ENCODE assay signal across 13 cellular contexts in the genomic region with DNA sequence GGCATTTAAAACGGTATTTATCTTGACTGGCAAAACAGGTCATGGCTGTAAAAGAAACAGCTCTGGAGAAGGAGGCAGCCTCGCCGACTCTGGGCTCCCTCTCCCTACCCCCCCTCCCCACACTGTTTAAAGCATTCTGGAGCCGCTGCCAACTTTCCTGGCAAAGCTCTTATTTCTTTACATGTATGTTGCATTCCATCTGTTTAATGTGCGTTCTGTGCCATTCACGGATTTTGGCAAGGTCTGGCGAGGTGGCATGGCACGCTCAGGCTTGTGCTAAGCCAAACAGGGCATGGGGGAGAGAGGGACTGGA. TPM values are rescaled to one million over a fixed set of nuclear protein-coding genes. Genes with fewer than 3 reads are reported as not detected.
DNase-seq lines count a peak whose midpoint lies in the region; ATAC-seq and TF ChIP-seq lines count a peak whose summit lies in the region.
"Had no signal": no experiment of that assay in that cellular context is flagged by ENCODE, and none has a peak within 500 bp of the region (broad histone marks: within the 10 kb centered on the region; RNA-seq: fewer than 3 reads in every experiment).

No MANE protein-coding gene starts in this region.

- H3K79me2 ChIP-seq in SK-N-SH (ENCODE audit: insufficient read depth): no peaks in the 10 kb centered on the region; the same call in 1 of the 2 replicates

- TF ChIP-seq EP300 in SK-N-SH (IDR thresholded peaks at IDR 0.05; ENCODE audit: borderline replicate concordance in 1 of 2, low read depth in 1 of 2, low read length in 1 of 2): no peak

- TF ChIP-seq RAD21 in SK-N-SH (IDR thresholded peaks at IDR 0.05; ENCODE audit: low read length): no peak

- H3F3A ChIP-seq in SK-N-SH (replicated peaks; ENCODE audit: insufficient read depth): peaks cover 22% of the 10 kb centered on the region

- TF ChIP-seq CTCF in SK-N-SH (IDR thresholded peaks at IDR 0.05) (no peak), fibroblast of the aortic adventitia (IDR thresholded peaks at IDR 0.05; ENCODE audit: insufficient read depth, low read length) (no peak)

- H3K27ac ChIP-seq in SK-N-SH (ENCODE audit: low read depth in 2 of 2, low read length in 1 of 2) (peak overlapping the region; percentile 77 to 98; a peak in 3 of 4 replicates), skeletal muscle tissue (ENCODE audit: low read depth, low read length) (peak overlapping the region; percentile 89), right cardiac atrium (ENCODE audit: low read length) (no peak overlapping the region)
- H3K27ac ChIP-seq: brain microvascular endothelial cell, C4-2B had no signal

- H3K4me2 ChIP-seq in SK-N-SH: peak overlapping the region; percentile 72

- H4K20me1 ChIP-seq in SK-N-SH (ENCODE audit: insufficient read depth): no peaks in the 10 kb centered on the region

- intact Hi-C loops in right cardiac atrium (cut with DNase I): no loop called here

- H3K9me2 ChIP-seq in SK-N-SH: no peaks in the 10 kb centered on the region

- H3K36me3 ChIP-seq in SK-N-SH (replicated peaks in 1 of 2; ENCODE audit: control insufficient read depth in 1 of 2, insufficient read depth in 2 of 2, low read length in 1 of 2): no peaks in the 10 kb centered on the region
- H3K36me3 ChIP-seq in skeletal muscle tissue (ENCODE audit: control insufficient read depth in 3 of 3, insufficient read depth in 3 of 3, low read length in 3 of 3): no peaks in the 10 kb centered on the region
- H3K36me3 ChIP-seq: brain microvascular endothelial cell, tibial nerve had no signal

- H3K4me1 ChIP-seq in SK-N-SH (ENCODE audit: control insufficient read depth in 1 of 2, insufficient read depth in 2 of 2, low read depth in 1 of 2, low read length in 1 of 2) (peaks cover 14 to 27% of the 10 kb centered on the region in 2 experiments), skeletal muscle tissue (ENCODE audit: control insufficient read depth in 3 of 3, insufficient read depth in 3 of 3, low read length in 3 of 3) (peaks cover 26 to 37% (median 28%) of the 10 kb centered on the region in 3 donors), right cardiac atrium (ENCODE audit: control insufficient read depth, insufficient read depth, low read length) (peaks cover 4% of the 10 kb centered on the region)

- DNase-seq in HPDE6-E6E7 (ENCODE audit: extremely low spot score) (peak; percentile 15), SK-N-SH (no peak), fibroblast of the aortic adventitia (ENCODE audit: low read depth) (peak; percentile 49), right cardiac atrium (no peak), HuH-7 (ENCODE audit: low spot score) (no peak), G401 (ENCODE audit: low spot score) (no peak)
- DNase-seq: brain microvascular endothelial cell; NCI-H2081; stimulated activated CD4-positive, alpha-beta T cell treated with anti-CD3 and anti-CD28 coated beads, Interleukin-2, amount 100 ng/mL, for 48 hours had no signal

- H3K4me3 ChIP-seq in SK-N-SH (ENCODE audit: low read depth in 2 of 2, low read length in 1 of 2) (no peak overlapping the region), fibroblast of the aortic adventitia (ENCODE audit: low read depth, low read length) (no peak overlapping the region), skeletal muscle tissue (ENCODE audit: low read length in 3 of 3) (peak overlapping the region; percentile 54 to 69 (median 65)), right cardiac atrium (ENCODE audit: low read length) (no peak overlapping the region)
- H3K4me3 ChIP-seq: tibial nerve had no signal

- ATAC-seq in right cardiac atrium: no peak
- ATAC-seq in GM18867 (IDR thresholded peaks at IDR 0.05; ENCODE audit: unreplicated experiment): no peak

- CTCF ChIA-PET in SK-N-SH (lab: Yijun Ruan, JAX): interaction anchor here (0.6 to 1.2 kb wide), 2 partner anchors 18 to 886 kb away, joined by 3 read pairs; no protein-coding TSS in a partner anchor

- 68% methylated on average over 8 of the region's 8 CpGs for WGBS in SK-N-SH (ENCODE audit: low lambda C conversion rate)
- WGBS in right cardiac atrium: 61% methylated on average over 8 of the region's 8 CpGs

- in situ Hi-C loops in G401 (cut with HindIII; ENCODE audit: low sequenced_read_pairs): no loop called here

- H3K27me3 ChIP-seq in SK-N-SH (ENCODE audit: insufficient read depth) (no peaks in the 10 kb centered on the region), skeletal muscle tissue (ENCODE audit: control insufficient read depth in 3 of 3, insufficient read depth in 3 of 3, low read length in 3 of 3) (no peaks in the 10 kb centered on the region), right cardiac atrium (ENCODE audit: control insufficient read depth, insufficient read depth) (no peaks in the 10 kb centered on the region)
- H3K27me3 ChIP-seq: brain microvascular endothelial cell, tibial nerve had no signal

- POLR2A ChIA-PET in SK-N-SH (lab: Yijun Ruan, JAX): no interaction called here

- no peaks in the 10 kb centered on the region for H3K9me3 ChIP-seq in SK-N-SH
- H3K9me3 ChIP-seq in skeletal muscle tissue (ENCODE audit: control insufficient read depth in 3 of 3, low read length in 3 of 3): no peaks in the 10 kb centered on the region
- H3K9me3 ChIP-seq in right cardiac atrium (ENCODE audit: control insufficient read depth, low read length): no peaks in the 10 kb centered on the region
- H3K9me3 ChIP-seq: tibial nerve had no signal

- H2AFZ ChIP-seq in SK-N-SH (ENCODE audit: low read depth): peak overlapping the region; percentile 14; the same call in 1 of the 2 replicates

- no peak overlapping the region; the same call in 1 of the 2 replicates for H3K9ac ChIP-seq in SK-N-SH
- peak overlapping the region; percentile 48 to 80 (median 60) for H3K9ac ChIP-seq in skeletal muscle tissue (ENCODE audit: low read depth in 1 of 3, low read length in 3 of 3)

TF ChIP-seq in SK-N-SH, 30 proteins besides CTCF, POLR2A, EP300 and RAD21:
- TF ChIP-seq TAF1 (IDR thresholded peaks at IDR 0.05; ENCODE audit: borderline replicate concordance, low read depth, low read length) (no peak), USF1 (IDR thresholded peaks at IDR 0.05; ENCODE audit: borderline replicate concordance, low read depth) (no peak), CHD2 (IDR thresholded peaks at IDR 0.05; ENCODE audit: low read length, partially characterized antibody) (no peak), FOSL2 (IDR thresholded peaks at IDR 0.05; ENCODE audit: borderline replicate concordance, low read depth) (no peak), PBX3 (IDR thresholded peaks at IDR 0.05) (no peak), TCF12 (IDR thresholded peaks at IDR 0.05) (no peak), YY1 (IDR thresholded peaks at IDR 0.05; ENCODE audit: low read depth) (no peak), SMC3 (IDR thresholded peaks at IDR 0.05; ENCODE audit: low read depth, low read length) (no peak), FOXM1 (IDR thresholded peaks at IDR 0.05; ENCODE audit: low read depth) (no peak)
- TF ChIP-seq, protein P1, sequence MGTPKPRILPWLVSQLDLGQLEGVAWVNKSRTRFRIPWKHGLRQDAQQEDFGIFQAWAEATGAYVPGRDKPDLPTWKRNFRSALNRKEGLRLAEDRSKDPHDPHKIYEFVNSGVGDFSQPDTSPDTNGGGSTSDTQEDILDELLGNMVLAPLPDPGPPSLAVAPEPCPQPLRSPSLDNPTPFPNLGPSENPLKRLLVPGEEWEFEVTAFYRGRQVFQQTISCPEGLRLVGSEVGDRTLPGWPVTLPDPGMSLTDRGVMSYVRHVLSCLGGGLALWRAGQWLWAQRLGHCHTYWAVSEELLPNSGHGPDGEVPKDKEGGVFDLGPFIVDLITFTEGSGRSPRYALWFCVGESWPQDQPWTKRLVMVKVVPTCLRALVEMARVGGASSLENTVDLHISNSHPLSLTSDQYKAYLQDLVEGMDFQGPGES (IDR thresholded peaks at IDR 0.05; ENCODE audit: low read depth, low read length): no peak
- TF ChIP-seq, protein P2, sequence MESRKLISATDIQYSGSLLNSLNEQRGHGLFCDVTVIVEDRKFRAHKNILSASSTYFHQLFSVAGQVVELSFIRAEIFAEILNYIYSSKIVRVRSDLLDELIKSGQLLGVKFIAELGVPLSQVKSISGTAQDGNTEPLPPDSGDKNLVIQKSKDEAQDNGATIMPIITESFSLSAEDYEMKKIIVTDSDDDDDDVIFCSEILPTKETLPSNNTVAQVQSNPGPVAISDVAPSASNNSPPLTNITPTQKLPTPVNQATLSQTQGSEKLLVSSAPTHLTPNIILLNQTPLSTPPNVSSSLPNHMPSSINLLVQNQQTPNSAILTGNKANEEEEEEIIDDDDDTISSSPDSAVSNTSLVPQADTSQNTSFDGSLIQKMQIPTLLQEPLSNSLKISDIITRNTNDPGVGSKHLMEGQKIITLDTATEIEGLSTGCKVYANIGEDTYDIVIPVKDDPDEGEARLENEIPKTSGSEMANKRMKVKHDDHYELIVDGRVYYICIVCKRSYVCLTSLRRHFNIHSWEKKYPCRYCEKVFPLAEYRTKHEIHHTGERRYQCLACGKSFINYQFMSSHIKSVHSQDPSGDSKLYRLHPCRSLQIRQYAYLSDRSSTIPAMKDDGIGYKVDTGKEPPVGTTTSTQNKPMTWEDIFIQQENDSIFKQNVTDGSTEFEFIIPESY (IDR thresholded peaks at IDR 0.05; ENCODE audit: borderline replicate concordance, low read depth): no peak

RNA-seq across cellular contexts. Expression of gene MED13L, which starts 41.2 kb away (rescaled TPM):
- 17.1 and 26.3 TPM in 2 replicates for polyA plus RNA-seq in SK-N-SH (2012; rRNA removed)
- polyA plus RNA-seq in SK-N-SH (2012; cell fraction: cytosol; rRNA removed): 18.4 and 19.1 TPM in 2 replicates
- 24.4 and 38.6 TPM in 2 replicates for polyA plus RNA-seq in SK-N-SH (2012; cell fraction: nucleus; rRNA removed)
- total RNA-seq in fibroblast of the aortic adventitia (ENCODE audit: low replicate concordance): 120 and 180 TPM in 2 replicates
- 179 TPM for total RNA-seq in skeletal muscle tissue
- total RNA-seq in right cardiac atrium: 10 to 100 TPM; 68.8 to 73.5 (median 69.8) TPM
- 15.6 TPM for polyA plus RNA-seq in right cardiac atrium
- 40.7 and 62.6 TPM in 2 replicates for total RNA-seq in G401 (2014; rRNA removed; shearing (Covaris generic))

Comparison
In these comparisons a context has a peak if more than half of its experiments do, and no peak if none do; other contexts are left out.
1. DNase-seq: peak in HPDE6-E6E7 (single experiment) and fibroblast of the aortic adventitia (single experiment); none in SK-N-SH (single experiment), right cardiac atrium (0 of 3), HuH-7 (single experiment) and G401 (single experiment).
2. H3K4me3 ChIP-seq: peak in skeletal muscle tissue (3 of 3); none in SK-N-SH (0 of 2), fibroblast of the aortic adventitia (single experiment) and right cardiac atrium (single experiment).